In genomic region chr17:42422412-42422957, GRCh38 we compare ENCODE assay signal across 8 cellular contexts. TPM values are rescaled to one million over a fixed set of nuclear protein-coding genes. Genes with fewer than 3 reads are reported as not detected.
A peak's percentile ranks its signal among the peaks of the same experiment; 100 is the strongest.
DNase-seq lines count a peak whose midpoint lies in the region; ATAC-seq lines count a peak whose summit lies in the region.

No MANE protein-coding gene starts in this region.

- peaks cover 12% of the 10 kb centered on the region for H3K27me3 ChIP-seq in CD4-positive, alpha-beta memory T cell (ENCODE audit: insufficient read depth, low read length)
- no peaks in the 10 kb centered on the region for H3K27me3 ChIP-seq in adipocyte (replicated peaks; ENCODE audit: control insufficient read depth, insufficient read depth, low read length)
- no peaks in the 10 kb centered on the region for H3K27me3 ChIP-seq in skeletal muscle tissue (ENCODE audit: control insufficient read depth in 3 of 3, insufficient read depth in 3 of 3, low read length in 3 of 3)

- no peaks in the 10 kb centered on the region for H3K36me3 ChIP-seq in CD4-positive, alpha-beta memory T cell (ENCODE audit: insufficient read depth, low read length)
- H3K36me3 ChIP-seq in adipocyte (ENCODE audit: control insufficient read depth, insufficient read depth, low read length, severe bottlenecking) (peaks cover 10% of the 10 kb centered on the region), skeletal muscle tissue (ENCODE audit: control insufficient read depth in 3 of 3, insufficient read depth in 3 of 3, low read length in 3 of 3) (peaks cover 0 to 3% (median 0%) of the 10 kb centered on the region in 3 donors)

- peaks cover 4 to 21% (median 12%) of the 10 kb centered on the region in 4 donors for H3K4me1 Mint-ChIP-seq in CD4-positive, alpha-beta memory T cell

- H3K4me1 ChIP-seq in CD4-positive, alpha-beta memory T cell (ENCODE audit: insufficient read depth, low read length) = peaks cover 17% of the 10 kb centered on the region
- H3K4me1 ChIP-seq in adipocyte (ENCODE audit: control insufficient read depth, insufficient read depth, low read length) = peaks cover 54% of the 10 kb centered on the region
- peaks cover 40 to 56% (median 42%) of the 10 kb centered on the region in 3 donors for H3K4me1 ChIP-seq in skeletal muscle tissue (ENCODE audit: control insufficient read depth in 3 of 3, insufficient read depth in 3 of 3, low read length in 3 of 3)

- peak in 3 of 5 donors; percentile 20 to 31 (median 22) for DNase-seq in CD4-positive, alpha-beta memory T cell
- DNase-seq in LoVo (ENCODE audit: low spot score) (peak; percentile 30), adipocyte (ENCODE audit: low read depth) (peak; percentile 56), 8988T (no peak), NCI-H2107 (lab: John Stamatoyannopoulos, UW) (no peak)

- no peaks in the 10 kb centered on the region for H3K9me3 Mint-ChIP-seq in CD4-positive, alpha-beta memory T cell

- H3K9me3 ChIP-seq in CD4-positive, alpha-beta memory T cell (ENCODE audit: control insufficient read depth in 1 of 2, low read length in 2 of 2) = no peaks in the 10 kb centered on the region
- no peaks in the 10 kb centered on the region for H3K9me3 ChIP-seq in adipocyte (ENCODE audit: control insufficient read depth, low read length)
- H3K9me3 ChIP-seq in skeletal muscle tissue (ENCODE audit: control insufficient read depth in 3 of 3, low read length in 3 of 3) = no peaks in the 10 kb centered on the region

- peak overlapping the region; percentile 76 to 95 (median 84) for H3K4me3 Mint-ChIP-seq in CD4-positive, alpha-beta memory T cell

- peak overlapping the region in 4 of 7 donors; percentile 2 to 35 (median 22) for H3K27ac Mint-ChIP-seq in CD4-positive, alpha-beta memory T cell

- POLR2A ChIA-PET in CD4-positive, alpha-beta memory T cell (lab: Charles Lee; ENCODE audit: partially characterized antibody) = interaction anchor here (1.0 to 1.9 kb wide), 3 partner anchors 33 to 111 kb away, joined by 3 to 7 read pairs (median 4); partner anchors contain the start of gene STAT3

- peaks cover 7 to 20% of the 10 kb centered on the region in 2 donors for H3K27me3 Mint-ChIP-seq in CD4-positive, alpha-beta memory T cell

- no peak for ATAC-seq in GM21360 (IDR thresholded peaks at IDR 0.05; ENCODE audit: unreplicated experiment)

- CTCF ChIA-PET in CD4-positive, alpha-beta memory T cell (lab: Charles Lee; ENCODE audit: partially characterized antibody) = interaction anchor here (0.7 to 2.2 kb wide), 10 partner anchors 8 to 111 kb away, joined by 3 to 7 read pairs (median 5); no protein-coding TSS in a partner anchor

- H3K27ac ChIP-seq in CD4-positive, alpha-beta memory T cell (ENCODE audit: low read depth, low read length) = no peak overlapping the region
- H3K27ac ChIP-seq in skeletal muscle tissue (ENCODE audit: low read depth, low read length) = peak overlapping the region; percentile 96

- H3K4me3 ChIP-seq in CD4-positive, alpha-beta memory T cell (ENCODE audit: low read length in 2 of 2) = peak overlapping the region in 1 of 2 donors; percentile 53
- H3K4me3 ChIP-seq in adipocyte (ENCODE audit: low read length) (peak overlapping the region; percentile 97), iPS-11a (ENCODE audit: low read depth, low read length) (peak overlapping the region; percentile 95), skeletal muscle tissue (ENCODE audit: low read length in 3 of 3) (peak overlapping the region; percentile 97 to 99 (median 99))

- intact Hi-C loops in CD4-positive, alpha-beta memory T cell (cut with micrococcal nuclease) = loop anchor here (5.0 kb wide), 1 partner anchor 35 kb away; the partner anchor contains the start of gene ATP6V0A1

- H3K9ac ChIP-seq in adipocyte (ENCODE audit: low read length) = peak overlapping the region; percentile 100
- H3K9ac ChIP-seq in skeletal muscle tissue (ENCODE audit: low read depth in 1 of 3, low read length in 3 of 3) = peak overlapping the region; percentile 84 to 100 (median 99)

- H3K36me3 Mint-ChIP-seq in CD4-positive, alpha-beta memory T cell = no peaks in the 10 kb centered on the region

RNA-seq across cellular contexts. Expression of gene CAVIN1, which starts 0.6 kb away (rescaled TPM):
- under 1 TPM; 0.52 to 0.61 TPM for total RNA-seq in CD4-positive, alpha-beta memory T cell
- 1 to 10 TPM in 1 of 2 donors, not detected in 1; 1.5 TPM for polyA plus RNA-seq in CD4-positive, alpha-beta memory T cell
- 238 TPM for total RNA-seq in skeletal muscle tissue

RNA-seq across cellular contexts. Expression of gene STAT3, which starts 34.2 kb away (rescaled TPM):
- 100 to 1,000 TPM; 129 to 131 TPM for total RNA-seq in CD4-positive, alpha-beta memory T cell
- polyA plus RNA-seq in CD4-positive, alpha-beta memory T cell = 100 to 1,000 TPM; 103 to 147 TPM
- 44.9 TPM for total RNA-seq in skeletal muscle tissue

RNA-seq across cellular contexts. Expression of gene ATP6V0A1, which starts 36.2 kb away (rescaled TPM):
- total RNA-seq in CD4-positive, alpha-beta memory T cell = 10 to 100 TPM; 13.1 to 15.9 TPM
- polyA plus RNA-seq in CD4-positive, alpha-beta memory T cell = 1 to 10 TPM; 3.9 to 6.4 TPM
- total RNA-seq in skeletal muscle tissue = 66.8 TPM

Comparison
In these comparisons a context has a peak if more than half of its experiments do, and no peak if none do; other contexts are left out.
1. DNase-seq: peak in CD4-positive, alpha-beta memory T cell (3 of 5), LoVo (single experiment) and adipocyte (single experiment); none in 8988T (single experiment) and NCI-H2107 (single experiment).
2. RNA of gene CAVIN1, which starts 0.6 kb away (total RNA-seq): 238 TPM in skeletal muscle tissue (single experiment); 0.52 to 0.61 TPM in CD4-positive, alpha-beta memory T cell; every median in the first group is over 100 times any median in the second.